ENCODE assay signal across 10 cellular contexts in the genomic region with DNA sequence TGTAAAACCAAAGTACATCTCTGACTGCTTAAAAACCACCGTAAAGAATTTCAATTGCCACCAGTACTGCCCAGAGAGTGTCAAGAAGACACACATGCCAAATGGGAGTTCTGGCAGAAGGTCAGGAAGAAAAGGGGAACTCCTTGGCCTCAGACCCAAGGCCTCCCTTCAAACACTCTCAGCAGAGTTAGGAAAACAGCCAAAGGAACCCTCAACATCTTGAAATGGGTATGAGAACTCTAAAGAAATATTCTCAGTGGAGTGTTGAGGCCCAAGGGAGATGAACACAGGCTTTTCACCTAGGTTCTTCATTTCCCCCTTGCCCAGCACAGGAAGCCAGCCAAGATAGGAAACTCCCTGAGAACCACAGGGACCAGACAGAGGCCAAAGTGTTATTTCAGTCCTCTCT.
DNase-seq lines count a peak whose midpoint lies in the region; ATAC-seq and TF ChIP-seq lines count a peak whose summit lies in the region.
"Had no signal": no experiment of that assay in that cellular context is flagged by ENCODE, and none has a peak within 500 bp of the region (broad histone marks: within the 10 kb centered on the region; RNA-seq: fewer than 3 reads in every experiment).

No MANE protein-coding gene starts in this region.

- peak overlapping the region in 1 of 10 donors; percentile 21 for H3K4me3 Mint-ChIP-seq in naive thymus-derived CD4-positive, alpha-beta T cell

- POLR2A ChIA-PET in naive thymus-derived CD4-positive, alpha-beta T cell (lab: Charles Lee) = no interaction called here

- peaks cover 24 to 62% (median 45%) of the 10 kb centered on the region in 5 donors for H3K36me3 Mint-ChIP-seq in naive thymus-derived CD4-positive, alpha-beta T cell

- CTCF ChIA-PET in naive thymus-derived CD4-positive, alpha-beta T cell (lab: Charles Lee) = no interaction called here

- no peak for TF ChIP-seq CTCF in Peyer's patch (IDR thresholded peaks at IDR 0.05)

- H3K36me3 ChIP-seq in naive thymus-derived CD4-positive, alpha-beta T cell (ENCODE audit: control insufficient read depth in 2 of 3, insufficient read depth in 3 of 3, low read length in 3 of 3) = peaks cover 0 to 18% (median 5%) of the 10 kb centered on the region in 3 experiments
- peaks cover 0 to 17% (median 0%) of the 10 kb centered on the region in 3 donors for H3K36me3 ChIP-seq in Peyer's patch

- no peaks in the 10 kb centered on the region for H3K27me3 Mint-ChIP-seq in naive thymus-derived CD4-positive, alpha-beta T cell

- H3K27ac ChIP-seq in naive thymus-derived CD4-positive, alpha-beta T cell (ENCODE audit: low read depth, low read length) = no peak overlapping the region
- no peak overlapping the region for H3K27ac ChIP-seq in Peyer's patch

- no peak for TF ChIP-seq POLR2A in Peyer's patch (IDR thresholded peaks at IDR 0.05)

- no peaks in the 10 kb centered on the region for H3K27me3 ChIP-seq in naive thymus-derived CD4-positive, alpha-beta T cell (ENCODE audit: control insufficient read depth in 2 of 2, insufficient read depth in 2 of 2, low read length in 2 of 2)
- H3K27me3 ChIP-seq in Peyer's patch = no peaks in the 10 kb centered on the region

- peak overlapping the region in 1 of 9 donors; percentile 35 for H3K27ac Mint-ChIP-seq in naive thymus-derived CD4-positive, alpha-beta T cell

- no peaks in the 10 kb centered on the region for H3K4me1 ChIP-seq in naive thymus-derived CD4-positive, alpha-beta T cell (ENCODE audit: control insufficient read depth in 2 of 2, insufficient read depth in 2 of 2, low read length in 2 of 2)
- no peaks in the 10 kb centered on the region for H3K4me1 ChIP-seq in Peyer's patch

- intact Hi-C loops in naive thymus-derived CD4-positive, alpha-beta T cell (cut with micrococcal nuclease) = no loop called here

- peaks cover 0 to 3% (median 0%) of the 10 kb centered on the region in 3 experiments for H3K9me3 ChIP-seq in naive thymus-derived CD4-positive, alpha-beta T cell (ENCODE audit: control insufficient read depth in 2 of 3, low read length in 3 of 3)
- H3K9me3 ChIP-seq in Peyer's patch = no peaks in the 10 kb centered on the region

- peaks cover 4 to 27% (median 18%) of the 10 kb centered on the region in 7 donors for H3K4me1 Mint-ChIP-seq in naive thymus-derived CD4-positive, alpha-beta T cell

- peak; percentile 97 for ATAC-seq in GM18868 (IDR thresholded peaks at IDR 0.05; ENCODE audit: unreplicated experiment)
- ATAC-seq in GM21619 (IDR thresholded peaks at IDR 0.05; ENCODE audit: unreplicated experiment) = peak; percentile 93
- peak; percentile 76 for ATAC-seq in HG03439 (IDR thresholded peaks at IDR 0.05; ENCODE audit: unreplicated experiment)
- ATAC-seq in naive thymus-derived CD4-positive, alpha-beta T cell = peak; percentile 18

- DNase-seq in naive thymus-derived CD4-positive, alpha-beta T cell = no peak
- DNase-seq in Peyer's patch (no peak), NCI-H446 (lab: John Stamatoyannopoulos, UW) (no peak), DMS153 treated with DMSO at 0.1 percent for 48 hours (lab: John Stamatoyannopoulos, UW; ENCODE audit: unreplicated experiment) (no peak), NCI-H524 (lab: John Stamatoyannopoulos, UW) (no peak)
- DNase-seq: GDM1, IMR-90 had no signal

- H3K4me3 ChIP-seq in naive thymus-derived CD4-positive, alpha-beta T cell (ENCODE audit: low read length) = no peak overlapping the region
- H3K4me3 ChIP-seq in Peyer's patch = no peak overlapping the region

- peaks cover 4 to 26% (median 10%) of the 10 kb centered on the region in 11 donors for H3K9me3 Mint-ChIP-seq in naive thymus-derived CD4-positive, alpha-beta T cell

Comparison
In these comparisons a context has a peak if more than half of its experiments do, and no peak if none do; other contexts are left out.
1. ATAC-seq: peak in every context shown above with its lines; median percentile 97 in GM18868; 93 in GM21619; 76 in HG03439; 18 in naive thymus-derived CD4-positive, alpha-beta T cell.